Comparison of ENCODE assay signal across 1 cellular context in genomic region chr18:78528437-78529228, GRCh38.
TF ChIP-seq lines count a peak whose summit lies in the region.

No MANE protein-coding gene starts in this region.

TF ChIP-seq in K562, 482 proteins besides CTCF, POLR2A, EP300 and RAD21 (continued from another document):
- TF ChIP-seq NKRF (IDR thresholded peaks at IDR 0.05; ENCODE audit: borderline replicate concordance): no peak
- TF ChIP-seq CBFA2T2 (conservative IDR thresholded peaks at IDR 0.05): no peak
- no peak for TF ChIP-seq HDAC8 (tag; IDR thresholded peaks at IDR 0.05)
- TF ChIP-seq ATF7 (IDR thresholded peaks at IDR 0.05): peak; percentile 91
- TF ChIP-seq CCAR2 (IDR thresholded peaks at IDR 0.05; ENCODE audit: low read depth, low read length): no peak
- no peak for TF ChIP-seq SMAD3 (CRISPR knock-in tag; conservative IDR thresholded peaks at IDR 0.05)
- TF ChIP-seq TAF1 (IDR thresholded peaks at IDR 0.05; ENCODE audit: control insufficient read depth, extremely low read depth, insufficient read depth, low read length, severe bottlenecking): no peak
- TF ChIP-seq TFE3 (CRISPR knock-in tag; IDR thresholded peaks at IDR 0.05): no peak
- TF ChIP-seq ATF1 (CRISPR knock-in tag; IDR thresholded peaks at IDR 0.05): no peak
- TF ChIP-seq ATF1 (tag; IDR thresholded peaks at IDR 0.05): peak; percentile 61
- TF ChIP-seq MAFF (IDR thresholded peaks at IDR 0.05; ENCODE audit: low read length): no peak
- TF ChIP-seq ZNF785 (CRISPR knock-in tag; IDR thresholded peaks at IDR 0.05): no peak
- TF ChIP-seq ZNF133 (CRISPR knock-in tag; IDR thresholded peaks at IDR 0.05): no peak
- no peak for TF ChIP-seq MTA3 (IDR thresholded peaks at IDR 0.05; ENCODE audit: borderline replicate concordance)
